1 cellular context compared by ENCODE assay signal in the genomic region with DNA sequence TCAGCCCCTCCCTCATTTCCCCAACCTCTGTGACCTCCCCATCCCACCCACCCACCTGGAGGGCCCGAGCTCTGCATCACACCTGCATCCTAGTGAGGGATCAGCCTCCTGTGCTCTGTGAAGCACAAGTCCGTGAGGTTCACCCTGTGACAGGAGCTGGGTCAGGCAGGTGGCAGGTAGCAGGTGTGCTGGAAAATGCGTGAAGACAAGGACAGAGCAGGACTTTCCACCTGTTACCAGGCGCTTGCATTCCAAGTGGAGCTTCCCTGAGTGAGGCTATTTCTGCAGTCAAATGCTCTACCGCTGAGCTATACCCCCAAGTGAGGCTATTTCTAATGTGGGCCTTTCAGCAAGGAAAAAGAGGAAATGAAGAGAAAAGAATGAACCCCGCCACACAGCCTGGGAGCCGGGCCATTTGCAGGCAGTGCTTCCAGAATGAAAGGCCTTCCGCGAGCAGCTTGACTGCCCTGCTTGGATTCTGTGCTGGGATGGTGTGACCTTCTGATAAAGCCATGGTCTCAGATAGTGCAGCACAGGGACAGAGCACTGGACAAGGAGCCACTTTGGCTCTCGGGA.
TF ChIP-seq lines count a peak whose summit lies in the region.

No MANE protein-coding gene starts in this region.

TF ChIP-seq in H1, 55 proteins besides CTCF, POLR2A, EP300 and RAD21:
- no peak for TF ChIP-seq EGR1 (IDR thresholded peaks at IDR 0.05; ENCODE audit: borderline replicate concordance, low read depth, low read length)
- TF ChIP-seq, protein P1, sequence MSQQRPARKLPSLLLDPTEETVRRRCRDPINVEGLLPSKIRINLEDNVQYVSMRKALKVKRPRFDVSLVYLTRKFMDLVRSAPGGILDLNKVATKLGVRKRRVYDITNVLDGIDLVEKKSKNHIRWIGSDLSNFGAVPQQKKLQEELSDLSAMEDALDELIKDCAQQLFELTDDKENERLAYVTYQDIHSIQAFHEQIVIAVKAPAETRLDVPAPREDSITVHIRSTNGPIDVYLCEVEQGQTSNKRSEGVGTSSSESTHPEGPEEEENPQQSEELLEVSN (IDR thresholded peaks at IDR 0.05), result 0 out of 2 replicates have a peak, but pooled peaks have one; percentile 33
- TF ChIP-seq, protein P2, sequence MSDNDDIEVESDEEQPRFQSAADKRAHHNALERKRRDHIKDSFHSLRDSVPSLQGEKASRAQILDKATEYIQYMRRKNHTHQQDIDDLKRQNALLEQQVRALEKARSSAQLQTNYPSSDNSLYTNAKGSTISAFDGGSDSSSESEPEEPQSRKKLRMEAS (IDR thresholded peaks at IDR 0.05), result peak; percentile 72
- TF ChIP-seq SIX5 (IDR thresholded peaks at IDR 0.05; ENCODE audit: low read depth, low read length), result no peak
- no peak for TF ChIP-seq SP1 (IDR thresholded peaks at IDR 0.05; ENCODE audit: low read depth, low read length)
